1 cellular context compared by ENCODE assay signal in the genomic region with DNA sequence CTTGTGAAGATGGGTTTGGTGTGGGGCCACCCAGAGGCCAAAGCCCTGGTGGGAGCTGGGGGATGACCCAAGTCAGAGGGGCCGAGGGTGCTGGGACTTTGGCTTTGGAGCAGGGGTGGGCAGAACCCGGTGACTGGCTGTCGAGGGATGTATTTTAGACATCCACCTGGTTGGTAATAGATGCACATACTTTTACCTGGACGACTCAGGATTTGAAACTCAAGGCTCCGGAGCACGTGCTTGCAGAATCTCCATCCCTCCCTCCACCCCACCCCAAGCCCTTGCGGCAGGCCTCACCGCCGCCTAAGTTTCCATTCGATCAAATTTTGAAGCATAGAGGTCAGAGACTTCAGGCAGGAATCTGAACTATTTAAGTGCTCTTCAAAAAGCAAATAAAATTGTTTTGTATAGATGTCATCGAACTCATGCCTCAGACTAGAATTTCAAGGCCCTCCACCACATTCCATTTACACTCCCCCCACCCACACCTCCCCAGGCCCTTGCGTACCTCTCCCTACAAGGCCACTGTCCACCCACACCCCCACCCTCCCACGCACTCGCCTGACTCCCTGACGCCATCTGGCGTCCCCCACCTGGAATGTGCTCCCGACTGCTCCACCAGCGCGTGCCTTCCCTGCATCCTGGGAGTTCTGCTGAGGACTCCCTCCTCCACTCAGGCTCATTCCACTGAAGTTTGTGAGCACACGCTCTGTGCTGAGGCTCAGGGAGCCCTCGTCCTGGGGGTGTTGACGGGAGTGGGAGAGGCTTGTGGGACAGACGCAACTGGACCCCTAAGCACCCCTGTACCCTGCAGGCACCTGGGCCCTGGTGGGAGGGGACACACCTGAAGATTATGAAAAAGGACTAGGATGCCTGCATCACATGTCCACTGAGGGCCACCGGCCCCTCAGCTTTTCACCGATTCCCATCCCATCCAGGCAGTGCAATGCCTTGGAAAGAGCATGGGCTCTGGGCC.
TF ChIP-seq lines count a peak whose summit lies in the region.

No MANE protein-coding gene starts in this region.

TF ChIP-seq in GM23338, 12 proteins besides CTCF, POLR2A, EP300 and RAD21 (continued from another document):
- TF ChIP-seq, protein P1, sequence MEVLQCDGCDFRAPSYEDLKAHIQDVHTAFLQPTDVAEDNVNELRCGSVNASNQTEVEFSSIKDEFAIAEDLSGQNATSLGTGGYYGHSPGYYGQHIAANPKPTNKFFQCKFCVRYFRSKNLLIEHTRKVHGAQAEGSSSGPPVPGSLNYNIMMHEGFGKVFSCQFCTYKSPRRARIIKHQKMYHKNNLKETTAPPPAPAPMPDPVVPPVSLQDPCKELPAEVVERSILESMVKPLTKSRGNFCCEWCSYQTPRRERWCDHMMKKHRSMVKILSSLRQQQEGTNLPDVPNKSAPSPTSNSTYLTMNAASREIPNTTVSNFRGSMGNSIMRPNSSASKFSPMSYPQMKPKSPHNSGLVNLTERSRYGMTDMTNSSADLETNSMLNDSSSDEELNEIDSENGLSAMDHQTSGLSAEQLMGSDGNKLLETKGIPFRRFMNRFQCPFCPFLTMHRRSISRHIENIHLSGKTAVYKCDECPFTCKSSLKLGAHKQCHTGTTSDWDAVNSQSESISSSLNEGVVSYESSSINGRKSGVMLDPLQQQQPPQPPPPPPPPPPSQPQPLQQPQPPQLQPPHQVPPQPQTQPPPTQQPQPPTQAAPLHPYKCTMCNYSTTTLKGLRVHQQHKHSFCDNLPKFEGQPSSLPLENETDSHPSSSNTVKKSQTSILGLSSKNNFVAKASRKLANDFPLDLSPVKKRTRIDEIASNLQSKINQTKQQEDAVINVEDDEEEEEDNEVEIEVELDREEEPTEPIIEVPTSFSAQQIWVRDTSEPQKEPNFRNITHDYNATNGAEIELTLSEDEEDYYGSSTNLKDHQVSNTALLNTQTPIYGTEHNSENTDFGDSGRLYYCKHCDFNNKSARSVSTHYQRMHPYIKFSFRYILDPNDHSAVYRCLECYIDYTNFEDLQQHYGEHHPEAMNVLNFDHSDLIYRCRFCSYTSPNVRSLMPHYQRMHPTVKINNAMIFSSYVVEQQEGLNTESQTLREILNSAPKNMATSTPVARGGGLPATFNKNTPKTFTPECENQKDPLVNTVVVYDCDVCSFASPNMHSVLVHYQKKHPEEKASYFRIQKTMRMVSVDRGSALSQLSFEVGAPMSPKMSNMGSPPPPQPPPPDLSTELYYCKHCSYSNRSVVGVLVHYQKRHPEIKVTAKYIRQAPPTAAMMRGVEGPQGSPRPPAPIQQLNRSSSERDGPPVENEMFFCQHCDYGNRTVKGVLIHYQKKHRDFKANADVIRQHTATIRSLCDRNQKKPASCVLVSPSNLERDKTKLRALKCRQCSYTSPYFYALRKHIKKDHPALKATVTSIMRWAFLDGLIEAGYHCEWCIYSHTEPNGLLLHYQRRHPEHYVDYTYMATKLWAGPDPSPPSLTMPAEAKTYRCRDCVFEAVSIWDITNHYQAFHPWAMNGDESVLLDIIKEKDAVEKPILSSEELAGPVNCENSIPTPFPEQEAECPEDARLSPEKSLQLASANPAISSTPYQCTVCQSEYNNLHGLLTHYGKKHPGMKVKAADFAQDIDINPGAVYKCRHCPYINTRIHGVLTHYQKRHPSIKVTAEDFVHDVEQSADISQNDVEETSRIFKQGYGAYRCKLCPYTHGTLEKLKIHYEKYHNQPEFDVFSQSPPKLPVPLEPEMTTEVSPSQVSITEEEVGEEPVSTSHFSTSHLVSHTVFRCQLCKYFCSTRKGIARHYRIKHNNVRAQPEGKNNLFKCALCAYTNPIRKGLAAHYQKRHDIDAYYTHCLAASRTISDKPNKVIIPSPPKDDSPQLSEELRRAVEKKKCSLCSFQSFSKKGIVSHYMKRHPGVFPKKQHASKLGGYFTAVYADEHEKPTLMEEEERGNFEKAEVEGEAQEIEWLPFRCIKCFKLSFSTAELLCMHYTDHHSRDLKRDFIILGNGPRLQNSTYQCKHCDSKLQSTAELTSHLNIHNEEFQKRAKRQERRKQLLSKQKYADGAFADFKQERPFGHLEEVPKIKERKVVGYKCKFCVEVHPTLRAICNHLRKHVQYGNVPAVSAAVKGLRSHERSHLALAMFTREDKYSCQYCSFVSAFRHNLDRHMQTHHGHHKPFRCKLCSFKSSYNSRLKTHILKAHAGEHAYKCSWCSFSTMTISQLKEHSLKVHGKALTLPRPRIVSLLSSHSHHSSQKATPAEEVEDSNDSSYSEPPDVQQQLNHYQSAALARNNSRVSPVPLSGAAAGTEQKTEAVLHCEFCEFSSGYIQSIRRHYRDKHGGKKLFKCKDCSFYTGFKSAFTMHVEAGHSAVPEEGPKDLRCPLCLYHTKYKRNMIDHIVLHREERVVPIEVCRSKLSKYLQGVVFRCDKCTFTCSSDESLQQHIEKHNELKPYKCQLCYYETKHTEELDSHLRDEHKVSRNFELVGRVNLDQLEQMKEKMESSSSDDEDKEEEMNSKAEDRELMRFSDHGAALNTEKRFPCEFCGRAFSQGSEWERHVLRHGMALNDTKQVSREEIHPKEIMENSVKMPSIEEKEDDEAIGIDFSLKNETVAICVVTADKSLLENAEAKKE (CRISPR knock-in tag; IDR thresholded peaks at IDR 0.05): no peak
- no peak for TF ChIP-seq ZNF114 (CRISPR knock-in tag; IDR thresholded peaks at IDR 0.05)
- no peak for TF ChIP-seq ZNF331 (CRISPR knock-in tag; IDR thresholded peaks at IDR 0.05; ENCODE audit: low read depth)
- no peak for TF ChIP-seq STAT1 (IDR thresholded peaks at IDR 0.05; ENCODE audit: unreplicated experiment)
- TF ChIP-seq POLR2AphosphoS5 (IDR thresholded peaks at IDR 0.05; ENCODE audit: low read depth): no peak
- no peak for TF ChIP-seq NANOG (IDR thresholded peaks at IDR 0.05; ENCODE audit: borderline replicate concordance)
- no peak for TF ChIP-seq JUNB (IDR thresholded peaks at IDR 0.05; ENCODE audit: unreplicated experiment)
- no peak for TF ChIP-seq CREB1 (CRISPR knock-in tag; IDR thresholded peaks at IDR 0.05; ENCODE audit: low read depth)
- TF ChIP-seq, protein P2, sequence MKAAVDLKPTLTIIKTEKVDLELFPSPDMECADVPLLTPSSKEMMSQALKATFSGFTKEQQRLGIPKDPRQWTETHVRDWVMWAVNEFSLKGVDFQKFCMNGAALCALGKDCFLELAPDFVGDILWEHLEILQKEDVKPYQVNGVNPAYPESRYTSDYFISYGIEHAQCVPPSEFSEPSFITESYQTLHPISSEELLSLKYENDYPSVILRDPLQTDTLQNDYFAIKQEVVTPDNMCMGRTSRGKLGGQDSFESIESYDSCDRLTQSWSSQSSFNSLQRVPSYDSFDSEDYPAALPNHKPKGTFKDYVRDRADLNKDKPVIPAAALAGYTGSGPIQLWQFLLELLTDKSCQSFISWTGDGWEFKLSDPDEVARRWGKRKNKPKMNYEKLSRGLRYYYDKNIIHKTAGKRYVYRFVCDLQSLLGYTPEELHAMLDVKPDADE (IDR thresholded peaks at IDR 0.05): no peak
- TF ChIP-seq, protein P3, sequence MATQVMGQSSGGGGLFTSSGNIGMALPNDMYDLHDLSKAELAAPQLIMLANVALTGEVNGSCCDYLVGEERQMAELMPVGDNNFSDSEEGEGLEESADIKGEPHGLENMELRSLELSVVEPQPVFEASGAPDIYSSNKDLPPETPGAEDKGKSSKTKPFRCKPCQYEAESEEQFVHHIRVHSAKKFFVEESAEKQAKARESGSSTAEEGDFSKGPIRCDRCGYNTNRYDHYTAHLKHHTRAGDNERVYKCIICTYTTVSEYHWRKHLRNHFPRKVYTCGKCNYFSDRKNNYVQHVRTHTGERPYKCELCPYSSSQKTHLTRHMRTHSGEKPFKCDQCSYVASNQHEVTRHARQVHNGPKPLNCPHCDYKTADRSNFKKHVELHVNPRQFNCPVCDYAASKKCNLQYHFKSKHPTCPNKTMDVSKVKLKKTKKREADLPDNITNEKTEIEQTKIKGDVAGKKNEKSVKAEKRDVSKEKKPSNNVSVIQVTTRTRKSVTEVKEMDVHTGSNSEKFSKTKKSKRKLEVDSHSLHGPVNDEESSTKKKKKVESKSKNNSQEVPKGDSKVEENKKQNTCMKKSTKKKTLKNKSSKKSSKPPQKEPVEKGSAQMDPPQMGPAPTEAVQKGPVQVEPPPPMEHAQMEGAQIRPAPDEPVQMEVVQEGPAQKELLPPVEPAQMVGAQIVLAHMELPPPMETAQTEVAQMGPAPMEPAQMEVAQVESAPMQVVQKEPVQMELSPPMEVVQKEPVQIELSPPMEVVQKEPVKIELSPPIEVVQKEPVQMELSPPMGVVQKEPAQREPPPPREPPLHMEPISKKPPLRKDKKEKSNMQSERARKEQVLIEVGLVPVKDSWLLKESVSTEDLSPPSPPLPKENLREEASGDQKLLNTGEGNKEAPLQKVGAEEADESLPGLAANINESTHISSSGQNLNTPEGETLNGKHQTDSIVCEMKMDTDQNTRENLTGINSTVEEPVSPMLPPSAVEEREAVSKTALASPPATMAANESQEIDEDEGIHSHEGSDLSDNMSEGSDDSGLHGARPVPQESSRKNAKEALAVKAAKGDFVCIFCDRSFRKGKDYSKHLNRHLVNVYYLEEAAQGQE (IDR thresholded peaks at IDR 0.05; ENCODE audit: unreplicated experiment): no peak
- TF ChIP-seq EZH2 (IDR thresholded peaks at IDR 0.05; ENCODE audit: low read depth, unreplicated experiment): no peak
